In the genomic region with DNA sequence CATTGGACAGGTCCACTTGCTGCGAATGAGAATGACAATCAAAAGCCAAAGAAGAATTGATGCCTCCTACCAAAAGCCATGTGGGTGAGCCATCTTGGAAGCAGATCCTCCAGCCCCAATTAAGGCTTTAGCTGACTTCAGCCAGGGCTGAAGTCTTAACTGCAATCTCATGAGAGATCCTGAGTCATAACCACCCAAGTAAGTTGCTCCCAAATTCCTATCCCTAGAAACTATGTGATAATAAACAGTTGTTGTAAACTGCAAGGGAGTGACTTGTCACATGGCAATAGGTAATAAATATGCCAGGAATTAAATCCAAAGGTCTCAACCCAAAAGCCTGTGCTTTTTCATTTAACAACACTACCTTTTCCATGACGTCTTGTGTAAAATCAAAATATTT, we compare ENCODE assay signal across 19 cellular contexts.
DNase-seq lines count a peak whose midpoint lies in the region; TF ChIP-seq lines count a peak whose summit lies in the region.
"Had no signal": no experiment of that assay in that cellular context is flagged by ENCODE, and none has a peak within 500 bp of the region (broad histone marks: within the 10 kb centered on the region; RNA-seq: fewer than 3 reads in every experiment).

No MANE protein-coding gene starts in this region.

- H3K4me3 ChIP-seq in SJSA1 (no peak overlapping the region), spleen (no peak overlapping the region)
- H3K4me3 ChIP-seq: skin epidermis had no signal

- TF ChIP-seq CTCF in spleen (IDR thresholded peaks at IDR 0.05 in 8 of 11, conservative IDR thresholded peaks at IDR 0.05 in 3 of 11) = no peak

- H3K9me3 ChIP-seq in SJSA1 (replicated peaks) (no peaks in the 10 kb centered on the region), spleen (no peaks in the 10 kb centered on the region)
- H3K9me3 ChIP-seq: SK-N-SH had no signal

- H3K27ac ChIP-seq in SJSA1 (peak overlapping the region; percentile 75), spleen (no peak overlapping the region)
- H3K27ac ChIP-seq: skin epidermis had no signal

- H3K4me1 ChIP-seq in SJSA1 (replicated peaks) (peaks cover 17% of the 10 kb centered on the region), spleen (no peaks in the 10 kb centered on the region)

- intact Hi-C loops in spleen (cut with DNase I; ENCODE audit: low total_unique reads) = no loop called here

- H3K27me3 ChIP-seq in SJSA1 (replicated peaks) = no peaks in the 10 kb centered on the region
- no peaks in the 10 kb centered on the region for H3K27me3 ChIP-seq in spleen (replicated peaks in 1 of 7)

- H3K36me3 ChIP-seq in SJSA1 (no peaks in the 10 kb centered on the region), spleen (no peaks in the 10 kb centered on the region)

- no peak for TF ChIP-seq POLR2A in spleen (IDR thresholded peaks at IDR 0.05)

- WGBS in spleen, 5 donors = 89 to 98% (median 92%) methylated on average over 2 of the region's 2 CpGs

- DNase-seq in GM04503 (ENCODE audit: low read depth) (peak; percentile 60), SJSA1 (ENCODE audit: low read depth in 1 of 2, low spot score in 2 of 2) (peak; percentile 43 to 60), hepatic stellate cell (ENCODE audit: low spot score) (peak; percentile 42), NCI-H510A (lab: John Stamatoyannopoulos, UW) (no peak), spleen (no peak), NCI-H82 (lab: John Stamatoyannopoulos, UW) (no peak)
- DNase-seq in activated CD4-positive, CD25-positive, alpha-beta regulatory T cell (lab: John Stamatoyannopoulos, UW) = no peak
- DNase-seq: activated CD4-positive, CD25-positive, alpha-beta regulatory T cell treated with anti-CD3 and anti-CD28 coated beads, Interleukin-2, amount 50 U/mL, for 72 hours; activated naive CD8-positive, alpha-beta T cell treated with anti-CD3 and anti-CD28 coated beads, Interleukin-2, amount 10 ng/mL, durations not matched to agents 7 days and 5 days; CD4-positive, CD25-positive, alpha-beta regulatory T cell; central memory CD4-positive, alpha-beta T cell; Kasumi-1; mammary epithelial cell; naive thymus-derived CD4-positive, alpha-beta T cell; NCI-H1417; SK-N-SH; stimulated activated CD8-positive, alpha-beta memory T cell treated with anti-CD3 and anti-CD28 coated beads, Interleukin-4, amount 100 ng/mL, for 48 hours; T-helper 9 cell had no signal

Comparison
In these comparisons a context has a peak if more than half of its experiments do, and no peak if none do; other contexts are left out.
1. DNase-seq: peak in GM04503 (single experiment), SJSA1 (2 of 2) and hepatic stellate cell (single experiment); none in NCI-H510A (single experiment), activated CD4-positive, CD25-positive, alpha-beta regulatory T cell (0 of 4), spleen (single experiment) and NCI-H82 (single experiment).